8 cellular contexts compared by ENCODE assay signal in genomic region chr4:76585897-76586360, GRCh38.
A peak's percentile ranks its signal among the peaks of the same experiment; 100 is the strongest.
DNase-seq lines count a peak whose midpoint lies in the region; ATAC-seq, FAIRE-seq and TF ChIP-seq lines count a peak whose summit lies in the region.

No MANE protein-coding gene starts in this region.

- ATAC-seq in GM18498 (IDR thresholded peaks at IDR 0.05; ENCODE audit: unreplicated experiment) (peak; percentile 97), HG02763 (IDR thresholded peaks at IDR 0.05; ENCODE audit: unreplicated experiment) (peak; percentile 82), HG03108 (IDR thresholded peaks at IDR 0.05; ENCODE audit: unreplicated experiment) (no peak)

- TF ChIP-seq POLR2A in spleen (IDR thresholded peaks at IDR 0.05), result no peak

- FAIRE-seq in kidney (lab: Jason Lieb, UNC), result no peak

- H3K9me3 ChIP-seq in kidney (ENCODE audit: control insufficient read depth in 1 of 2, low read length in 2 of 2) (no peaks in the 10 kb centered on the region), spleen (no peaks in the 10 kb centered on the region), A673 (ENCODE audit: low read depth, low read length, poor library complexity, severe bottlenecking) (no peaks in the 10 kb centered on the region)

- 5 to 19% (median 12%) methylated on average over 17 to 28 of the region's 28 CpGs for WGBS in spleen, 5 donors

- POLR2A ChIA-PET in A673 (lab: Charles Lee; ENCODE audit: low non-redundant PET), result no interaction called here

- BruUV-seq in A673 (replicated peaks; lab: Mats Ljungman, UMichigan), result no TSS peak

- H3K4me1 ChIP-seq in kidney (ENCODE audit: control insufficient read depth in 1 of 2, insufficient read depth in 1 of 2, low read depth in 1 of 2, low read length in 2 of 2) (peaks cover 5 to 8% of the 10 kb centered on the region in 2 donors), spleen (peaks cover 0 to 14% (median 8%) of the 10 kb centered on the region in 6 donors), A673 (ENCODE audit: insufficient read depth, low read length, poor library complexity, severe bottlenecking) (no peaks in the 10 kb centered on the region)

- DNase-seq in NCI-H748 (lab: John Stamatoyannopoulos, UW; ENCODE audit: unreplicated experiment) (peak; percentile 93), cerebellar cortex (ENCODE audit: low spot score) (peak; percentile 95), kidney (peak; percentile 94), spleen (peak; percentile 81), A673 (ENCODE audit: low spot score) (no peak)

- peak; percentile 14 for TF ChIP-seq CTCF in kidney (IDR thresholded peaks at IDR 0.05; ENCODE audit: borderline replicate concordance, extremely low read depth, insufficient read depth)
- TF ChIP-seq CTCF in spleen (IDR thresholded peaks at IDR 0.05 in 8 of 11, conservative IDR thresholded peaks at IDR 0.05 in 3 of 11), result no peak
- no peak for TF ChIP-seq CTCF in A673 (conservative IDR thresholded peaks at IDR 0.05; ENCODE audit: low read depth, low read length)

- peak overlapping the region; percentile 25 to 83 for H3K9ac ChIP-seq in kidney (ENCODE audit: low read length in 2 of 2)

- H3K27ac ChIP-seq in kidney (ENCODE audit: low read depth in 2 of 2, low read length in 2 of 2) (peak overlapping the region; percentile 87 to 88), spleen (peak overlapping the region in 6 of 8 donors; percentile 8 to 64 (median 30)), A673 (ENCODE audit: low read depth, low read length, poor library complexity, severe bottlenecking) (no peak overlapping the region)

- peaks cover 0 to 67% (median 8%) of the 10 kb centered on the region in 7 donors for H3K27me3 ChIP-seq in spleen (replicated peaks in 1 of 7)
- H3K27me3 ChIP-seq in A673 (replicated peaks; ENCODE audit: insufficient read depth, low read depth, low read length, poor library complexity), result no peaks in the 10 kb centered on the region

- H3K4me3 ChIP-seq in kidney (ENCODE audit: low read length in 2 of 2), result peak overlapping the region; percentile 73 to 79
- H3K4me3 ChIP-seq in spleen, result peak overlapping the region in 4 of 8 donors; percentile 7 to 53 (median 21)
- H3K4me3 ChIP-seq in A673 (ENCODE audit: low read depth, low read length, poor library complexity, severe bottlenecking), result no peak overlapping the region

- CTCF ChIA-PET in A673 (lab: Charles Lee), result no interaction called here

- H3K36me3 ChIP-seq in kidney (ENCODE audit: control insufficient read depth in 1 of 2, insufficient read depth in 2 of 2, low read length in 2 of 2), result no peaks in the 10 kb centered on the region
- no peaks in the 10 kb centered on the region for H3K36me3 ChIP-seq in spleen
- no peaks in the 10 kb centered on the region for H3K36me3 ChIP-seq in A673 (ENCODE audit: insufficient read depth, low read length, poor library complexity, severe bottlenecking)

- intact Hi-C loops in kidney (cut with DNase I), result no loop called here
- intact Hi-C loops in spleen (cut with DNase I; ENCODE audit: low total_unique reads), result no loop called here
- intact Hi-C loops in A673 (cut with micrococcal nuclease; ENCODE audit: unreplicated experiment), result no loop called here
